In the genomic region with DNA sequence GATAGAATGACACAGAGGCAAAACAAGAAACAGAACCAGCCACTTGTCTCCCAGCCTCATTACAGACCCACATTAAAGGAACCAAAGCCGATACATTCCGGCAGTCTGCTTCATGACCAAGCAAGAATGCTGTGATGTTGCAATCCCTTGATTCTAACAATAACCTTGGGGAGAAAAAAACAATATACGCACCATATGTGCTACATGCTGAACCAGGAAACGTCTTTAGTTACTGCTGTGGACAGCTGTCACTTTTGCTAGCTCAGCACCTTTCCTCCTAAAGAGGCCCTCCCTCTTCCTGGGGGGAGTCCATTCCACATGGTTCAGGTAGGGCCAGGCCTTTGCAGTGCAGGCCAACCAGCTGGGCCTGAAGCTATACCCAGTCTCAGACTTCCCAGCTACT, we compare ENCODE assay signal across 9 cellular contexts.
DNase-seq lines count a peak whose midpoint lies in the region; ATAC-seq and TF ChIP-seq lines count a peak whose summit lies in the region.
"Had no signal": no experiment of that assay in that cellular context is flagged by ENCODE, and none has a peak within 500 bp of the region (broad histone marks: within the 10 kb centered on the region; RNA-seq: fewer than 3 reads in every experiment).

No MANE protein-coding gene starts in this region.

- peak; percentile 42 for ATAC-seq in omental fat pad (ENCODE audit: low FRiP score)
- no peak for ATAC-seq in HG02840 (IDR thresholded peaks at IDR 0.05; ENCODE audit: low FRiP score, unreplicated experiment)
- ATAC-seq in HG02571 (IDR thresholded peaks at IDR 0.05; ENCODE audit: unreplicated experiment): no peak

- no peaks in the 10 kb centered on the region for H3K9me3 ChIP-seq in sigmoid colon

- WGBS in sigmoid colon, 2 donors: 43 to 60% methylated on average over 4 of the region's 4 CpGs

- CTCF ChIA-PET in RWPE1 (lab: Yijun Ruan, JAX): no interaction called here

- no peaks in the 10 kb centered on the region for H3K36me3 ChIP-seq in sigmoid colon

- DNase-seq in Daoy (ENCODE audit: low read depth) (peak; percentile 42), RWPE1 (ENCODE audit: low spot score) (peak; percentile 88), fibroblast of peridontal ligament (ENCODE audit: extremely low read depth) (peak; percentile 97), omental fat pad (ENCODE audit: low spot score) (no peak), sigmoid colon (no peak), NCI-H526 (lab: John Stamatoyannopoulos, UW) (no peak)
- DNase-seq: NK-92 treated with Interleukin-12 subunit alpha and Interleukin-12 subunit beta, amount 100 ng/mL, for 24 hours had no signal

- intact Hi-C loops in sigmoid colon (cut with DNase I): no loop called here

- H3K27ac ChIP-seq in RWPE1: peak overlapping the region; percentile 89
- H3K27ac ChIP-seq in sigmoid colon: peak overlapping the region in 2 of 4 donors; percentile 15 to 37

- TF ChIP-seq POLR2A in sigmoid colon (IDR thresholded peaks at IDR 0.05): no peak

- POLR2A ChIA-PET in RWPE1 (lab: Yijun Ruan, JAX; ENCODE audit: low non-redundant PET): interaction anchor here (0.6 kb wide), 1 partner anchor 151 kb away, joined by 4 read pairs; no protein-coding TSS in a partner anchor

- no peak overlapping the region for H3K4me3 ChIP-seq in sigmoid colon

- TF ChIP-seq CTCF in RWPE1 (conservative IDR thresholded peaks at IDR 0.05; ENCODE audit: low read depth) (no peak), omental fat pad (IDR thresholded peaks at IDR 0.05) (no peak), sigmoid colon (IDR thresholded peaks at IDR 0.05) (no peak)

- H3K27me3 ChIP-seq in sigmoid colon: no peaks in the 10 kb centered on the region

- H3K4me1 ChIP-seq in sigmoid colon: peaks cover 0 to 17% (median 6%) of the 10 kb centered on the region in 4 donors

- no peak for TF ChIP-seq EP300 in sigmoid colon (IDR thresholded peaks at IDR 0.05)

Comparison
In these comparisons a context has a peak if more than half of its experiments do, and no peak if none do; other contexts are left out.
1. DNase-seq: peak in Daoy (single experiment), RWPE1 (single experiment) and fibroblast of peridontal ligament (single experiment); none in omental fat pad (single experiment), sigmoid colon (single experiment) and NCI-H526 (0 of 2).